Comparison of ENCODE assay signal across 22 cellular contexts in the genomic region with DNA sequence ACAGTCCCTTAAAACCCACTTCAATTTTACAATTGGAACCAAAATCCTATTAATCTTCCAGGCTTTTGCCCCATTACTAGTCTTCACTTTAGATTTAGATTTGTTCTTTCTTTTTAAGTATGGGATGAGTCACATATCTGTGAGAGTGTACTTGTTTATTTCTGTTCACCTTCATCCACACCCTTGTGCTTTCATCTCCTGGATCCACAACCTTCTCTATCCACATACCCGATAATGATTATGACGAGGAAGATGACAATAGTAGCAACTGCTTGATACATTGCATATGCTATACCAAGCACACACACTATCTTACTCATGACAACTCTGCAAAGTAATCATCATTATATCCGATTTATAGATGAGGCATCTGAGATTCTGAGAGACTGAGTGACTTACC.
"Had no signal": no experiment of that assay in that cellular context is flagged by ENCODE, and none has a peak within 500 bp of the region (broad histone marks: within the 10 kb centered on the region; RNA-seq: fewer than 3 reads in every experiment).

No MANE protein-coding gene starts in this region.

- H3K4me3 ChIP-seq: K562, SJCRH30 had no signal

- H3K4me3 Mint-ChIP-seq: IgD-negative memory B cell had no signal

- H3K27ac ChIP-seq: HL-60, KMS-11, SJCRH30 had no signal

- H3K27ac Mint-ChIP-seq: IgD-negative memory B cell had no signal

- H3K36me3 Mint-ChIP-seq: IgD-negative memory B cell had no signal

- H3K4me1 Mint-ChIP-seq: IgD-negative memory B cell had no signal

- DNase-seq: Kasumi-1, MM.1S, NCI-H1092 treated with DMSO at 0.1 percent for 48 hours, NCI-H1436, NCI-H187, NCI-H2029, NCI-H2081 treated with DMSO at 0.1 percent for 48 hours, NCI-H2171, NCI-H226, NCI-H446, NCI-H510A, NCI-H524 treated with DMSO at 0.1 percent for 48 hours, NCI-H69, NCI-H774, RPMI8226, SHP77 treated with DMSO at 0.1 percent for 48 hours, SJCRH30 had no signal

- ATAC-seq: K562, SK-N-SH treated with all-trans-retinoic acid at 6 μM for 48 hours had no signal

- H3K27me3 Mint-ChIP-seq: IgD-negative memory B cell had no signal
